11 cellular contexts compared by ENCODE assay signal in genomic region chr18:45774065-45774521, GRCh38. TPM values are rescaled to one million over a fixed set of nuclear protein-coding genes. Genes with fewer than 3 reads are reported as not detected.
DNase-seq lines count a peak whose midpoint lies in the region; ATAC-seq, FAIRE-seq and TF ChIP-seq lines count a peak whose summit lies in the region.
"Had no signal": no experiment of that assay in that cellular context is flagged by ENCODE, and none has a peak within 500 bp of the region (broad histone marks: within the 10 kb centered on the region; RNA-seq: fewer than 3 reads in every experiment).

No MANE protein-coding gene starts in this region.

- H3K27ac ChIP-seq in astrocyte (ENCODE audit: low read depth, low read length): peak overlapping the region; percentile 2
- H3K27ac ChIP-seq in esophagus squamous epithelium: no peak overlapping the region
- H3K27ac ChIP-seq: SK-N-MC had no signal

- peaks cover 12% of the 10 kb centered on the region for H3K27me3 Mint-ChIP-seq in astrocyte (ENCODE audit: low read depth, unreplicated experiment)
- H3K27me3 Mint-ChIP-seq in stimulated activated naive B cell treated with anti-CD40 and anti-IgM and Interleukin-4, amounts not matched to agents 10 μg/mL and 1 μg/mL and 100 μg/mL, for 72 hours: peaks cover 49 to 60% of the 10 kb centered on the region in 2 donors
- peaks cover 49% of the 10 kb centered on the region for H3K27me3 Mint-ChIP-seq in WTC11 (ENCODE audit: low read depth)

- POLR2A ChIA-PET in WTC11 (lab: Charles Lee): no interaction called here

- no peaks in the 10 kb centered on the region for H3K9me3 ChIP-seq in astrocyte (ENCODE audit: insufficient read depth, low read depth, low read length)
- no peaks in the 10 kb centered on the region for H3K9me3 ChIP-seq in esophagus squamous epithelium

- intact Hi-C loops in esophagus squamous epithelium (cut with DNase I): loop anchor here (5.0 kb wide), 1 partner anchor 228 kb away; no protein-coding TSS in a partner anchor

- CTCF ChIA-PET in WTC11 (lab: Charles Lee): interaction anchor here (1.8 to 2.2 kb wide), 2 partner anchors 33 to 106 kb away, joined by 6 to 10 read pairs; no protein-coding TSS in a partner anchor

- TF ChIP-seq CTCF in astrocyte (IDR thresholded peaks at IDR 0.05; ENCODE audit: insufficient read depth, low read depth, low read length): no peak
- no peak for TF ChIP-seq CTCF in esophagus squamous epithelium (IDR thresholded peaks at IDR 0.05)
- no peak for TF ChIP-seq CTCF in WTC11 (IDR thresholded peaks at IDR 0.05)

- H3K9ac ChIP-seq in astrocyte (ENCODE audit: low read length): no peak overlapping the region

- no peaks in the 10 kb centered on the region for H3K36me3 ChIP-seq in astrocyte (ENCODE audit: insufficient read depth, low read length)
- no peaks in the 10 kb centered on the region for H3K36me3 ChIP-seq in esophagus squamous epithelium

- no peaks in the 10 kb centered on the region for H3K36me3 Mint-ChIP-seq in astrocyte (ENCODE audit: low read depth, unreplicated experiment)
- peaks cover 1 to 3% of the 10 kb centered on the region in 2 donors for H3K36me3 Mint-ChIP-seq in stimulated activated naive B cell treated with anti-CD40 and anti-IgM and Interleukin-4, amounts not matched to agents 10 μg/mL and 1 μg/mL and 100 μg/mL, for 72 hours
- no peaks in the 10 kb centered on the region for H3K36me3 Mint-ChIP-seq in WTC11

- ATAC-seq in HG03571 (IDR thresholded peaks at IDR 0.05; ENCODE audit: unreplicated experiment) (peak; percentile 83), WTC11 (no peak)
- no peak for ATAC-seq in stimulated activated naive B cell treated with anti-CD40 and anti-IgM and Interleukin-4, amounts not matched to agents 10 μg/mL and 1 μg/mL and 100 μg/mL, for 72 hours (replicated peaks)

- H3K4me3 Mint-ChIP-seq in astrocyte (ENCODE audit: unreplicated experiment) (no peak overlapping the region), WTC11 (no peak overlapping the region)
- no peak overlapping the region for H3K4me3 Mint-ChIP-seq in stimulated activated naive B cell treated with anti-CD40 and anti-IgM and Interleukin-4, amounts not matched to agents 10 μg/mL and 1 μg/mL and 100 μg/mL, for 72 hours

- H3K27ac Mint-ChIP-seq in astrocyte (ENCODE audit: unreplicated experiment): no peak overlapping the region
- H3K27ac Mint-ChIP-seq in stimulated activated naive B cell treated with anti-CD40 and anti-IgM and Interleukin-4, amounts not matched to agents 10 μg/mL and 1 μg/mL and 100 μg/mL, for 72 hours: no peak overlapping the region
- no peak overlapping the region for H3K27ac Mint-ChIP-seq in WTC11

- FAIRE-seq in astrocyte (lab: Jason Lieb, UNC) (peak; percentile 32), urothelium cell line (lab: Jason Lieb, UNC) (no peak)
- FAIRE-seq: D721Med had no signal

- no peaks in the 10 kb centered on the region for H4K20me1 ChIP-seq in astrocyte (ENCODE audit: insufficient read depth, low read length)

- DNase-seq in activated gamma-delta T cell treated with Interleukin-2 at 50 U/mL for 16 hours (peak; percentile 6), activated gamma-delta T cell (lab: John Stamatoyannopoulos, UW) (no peak), astrocyte (ENCODE audit: low read depth) (peak; percentile 61), urothelium cell line (ENCODE audit: low spot score) (peak; percentile 47), esophagus squamous epithelium (lab: John Stamatoyannopoulos, UW) (no peak), WTC11 (ENCODE audit: low spot score) (no peak)
- DNase-seq in stimulated activated naive B cell treated with anti-CD40 and anti-IgM and Interleukin-4, amounts not matched to agents 10 μg/mL and 1 μg/mL and 100 μg/mL, for 72 hours: no peak

- H3K9me3 Mint-ChIP-seq in astrocyte (ENCODE audit: unreplicated experiment): no peaks in the 10 kb centered on the region
- peaks cover 0 to 1% of the 10 kb centered on the region in 2 donors for H3K9me3 Mint-ChIP-seq in stimulated activated naive B cell treated with anti-CD40 and anti-IgM and Interleukin-4, amounts not matched to agents 10 μg/mL and 1 μg/mL and 100 μg/mL, for 72 hours
- H3K9me3 Mint-ChIP-seq in WTC11: peaks cover 11% of the 10 kb centered on the region

- peaks cover 29% of the 10 kb centered on the region for H3K4me1 ChIP-seq in astrocyte (ENCODE audit: insufficient read depth, low read length)
- peaks cover 0 to 18% (median 6%) of the 10 kb centered on the region in 3 donors for H3K4me1 ChIP-seq in esophagus squamous epithelium

- H3K4me1 Mint-ChIP-seq in astrocyte (ENCODE audit: low read depth, unreplicated experiment): peaks cover 26% of the 10 kb centered on the region
- H3K4me1 Mint-ChIP-seq in stimulated activated naive B cell treated with anti-CD40 and anti-IgM and Interleukin-4, amounts not matched to agents 10 μg/mL and 1 μg/mL and 100 μg/mL, for 72 hours: peaks cover 11 to 18% of the 10 kb centered on the region in 2 donors
- peaks cover 6% of the 10 kb centered on the region for H3K4me1 Mint-ChIP-seq in WTC11

- H3K4me2 ChIP-seq in astrocyte (ENCODE audit: low read length): peak overlapping the region; percentile 80

- H3K27me3 ChIP-seq in astrocyte (ENCODE audit: insufficient read depth, low read length): no peaks in the 10 kb centered on the region
- peaks cover 0 to 100% (median 1%) of the 10 kb centered on the region in 4 donors for H3K27me3 ChIP-seq in esophagus squamous epithelium

- H2AFZ ChIP-seq in astrocyte (ENCODE audit: low read depth, low read length): no peak overlapping the region

- H3K79me2 ChIP-seq in astrocyte (ENCODE audit: insufficient read depth, low read length): no peaks in the 10 kb centered on the region

- no peak overlapping the region for H3K4me3 ChIP-seq in astrocyte (ENCODE audit: insufficient read depth, low read depth, low read length)
- H3K4me3 ChIP-seq in esophagus squamous epithelium: no peak overlapping the region
- H3K4me3 ChIP-seq: SK-N-MC had no signal

- no peak for TF ChIP-seq POLR2A in esophagus squamous epithelium (IDR thresholded peaks at IDR 0.05)

TF ChIP-seq in WTC11, 78 proteins besides CTCF, POLR2A, EP300 and RAD21:
- TF ChIP-seq NR1H2 (CRISPR knock-in tag; IDR thresholded peaks at IDR 0.05): no peak
- no peak for TF ChIP-seq ZNF263 (CRISPR knock-in tag; IDR thresholded peaks at IDR 0.05; ENCODE audit: low read depth)
- TF ChIP-seq ZNF121 (CRISPR knock-in tag; IDR thresholded peaks at IDR 0.05): no peak
- no peak for TF ChIP-seq EMX1 (CRISPR knock-in tag; IDR thresholded peaks at IDR 0.05)
- no peak for TF ChIP-seq ZNF416 (CRISPR knock-in tag; IDR thresholded peaks at IDR 0.05)
- no peak for TF ChIP-seq PRRX2 (CRISPR knock-in tag; IDR thresholded peaks at IDR 0.05)

RNA-seq across cellular contexts. Expression of gene SLC14A1, which starts 50.1 kb away (rescaled TPM):
- total RNA-seq in astrocyte: not detected in 2 replicates
- total RNA-seq in esophagus squamous epithelium: 1 to 10 TPM in 1 of 4 donors, under 1 TPM in 2, not detected in 1; 0.53 to 1.1 (median 0.53) TPM
- not detected in 3 replicates for total RNA-seq in WTC11 (2021)
- total RNA-seq: dermis microvascular lymphatic vessel endothelial cell had no signal

RNA-seq across cellular contexts. Expression of gene SIGLEC15, which starts 51.4 kb away (rescaled TPM):
- total RNA-seq in astrocyte: 0.19 and 0.27 TPM in 2 replicates
- total RNA-seq in esophagus squamous epithelium: not detected
- total RNA-seq in WTC11 (2021): 0.30 to 0.48 TPM in 2 of 3 replicates, not detected in the other

Comparison
In these comparisons a context has a peak if more than half of its experiments do, and no peak if none do; other contexts are left out.
1. DNase-seq: peak in activated gamma-delta T cell treated with Interleukin-2 at 50 U/mL for 16 hours (single experiment), astrocyte (single experiment) and urothelium cell line (single experiment); none in activated gamma-delta T cell (single experiment), esophagus squamous epithelium (single experiment), stimulated activated naive B cell treated with anti-CD40 and anti-IgM and Interleukin-4, amounts not matched to agents 10 μg/mL and 1 μg/mL and 100 μg/mL, for 72 hours (single experiment) and WTC11 (single experiment).